In the genomic region with DNA sequence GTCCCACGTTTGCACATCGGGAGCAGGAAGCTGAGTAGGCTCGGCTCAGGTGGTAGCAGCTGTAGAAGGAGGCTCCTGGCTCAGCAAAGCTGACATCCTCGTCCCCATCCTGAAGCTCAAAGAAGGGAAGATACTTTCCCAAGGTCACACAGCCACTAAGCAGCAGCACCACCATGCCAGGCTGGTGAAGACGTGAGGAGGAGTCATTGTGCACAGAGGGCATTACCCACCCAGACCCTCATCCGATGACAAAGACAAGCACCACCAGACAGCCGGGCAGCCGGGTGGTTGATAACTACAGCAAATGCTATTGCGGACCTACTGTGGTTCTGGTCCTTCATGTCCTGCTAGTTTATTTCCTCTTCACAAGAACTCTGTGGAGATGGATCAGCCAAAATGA, we compare ENCODE assay signal across 20 cellular contexts.
DNase-seq lines count a peak whose midpoint lies in the region; ATAC-seq and TF ChIP-seq lines count a peak whose summit lies in the region.
"Had no signal": no experiment of that assay in that cellular context is flagged by ENCODE, and none has a peak within 500 bp of the region (broad histone marks: within the 10 kb centered on the region; RNA-seq: fewer than 3 reads in every experiment).

No MANE protein-coding gene starts in this region.

- H3K9me3 Mint-ChIP-seq in activated naive CD4-positive, alpha-beta T cell treated with anti-CD3 and anti-CD28 coated beads, Interleukin-2, amount 10 ng/mL, durations not matched to agents 7 days and 5 days = no peaks in the 10 kb centered on the region
- H3K9me3 Mint-ChIP-seq in activated naive CD4-positive, alpha-beta T cell treated with anti-CD3 and anti-CD28 coated beads for 36 hours = no peaks in the 10 kb centered on the region
- H3K9me3 Mint-ChIP-seq: CD8-positive, alpha-beta memory T cell had no signal

- no peak overlapping the region for H3K4me3 Mint-ChIP-seq in activated naive CD4-positive, alpha-beta T cell treated with anti-CD3 and anti-CD28 coated beads, Interleukin-2, amount 10 ng/mL, durations not matched to agents 7 days and 5 days
- H3K4me3 Mint-ChIP-seq in activated naive CD4-positive, alpha-beta T cell treated with anti-CD3 and anti-CD28 coated beads for 36 hours = no peak overlapping the region
- H3K4me3 Mint-ChIP-seq: CD4-positive, CD25-positive, alpha-beta regulatory T cell; CD8-positive, alpha-beta memory T cell; H9 had no signal

- H3K9me3 ChIP-seq in tibial nerve = peaks cover 0 to 17% (median 0%) of the 10 kb centered on the region in 4 donors
- H3K9me3 ChIP-seq: BE2C had no signal

- no peaks in the 10 kb centered on the region for H3K4me1 ChIP-seq in tibial nerve
- H3K4me1 ChIP-seq: BE2C had no signal

- intact Hi-C loops in activated naive CD4-positive, alpha-beta T cell treated with anti-CD3 and anti-CD28 coated beads for 36 hours (cut with micrococcal nuclease) = no loop called here

- CTCF ChIA-PET in activated naive CD4-positive, alpha-beta T cell treated with anti-CD3 and anti-CD28 coated beads, Interleukin-2, amount 10 ng/mL, durations not matched to agents 7 days and 5 days (lab: Charles Lee) = no interaction called here
- CTCF ChIA-PET in activated naive CD4-positive, alpha-beta T cell treated with anti-CD3 and anti-CD28 coated beads for 36 hours (lab: Charles Lee) = interaction anchor here (0.9 kb wide), 1 partner anchor 63 kb away, joined by 3 read pairs; no protein-coding TSS in a partner anchor

- TF ChIP-seq EP300 in tibial nerve (IDR thresholded peaks at IDR 0.05) = no peak

- no peaks in the 10 kb centered on the region for H3K36me3 ChIP-seq in tibial nerve
- H3K36me3 ChIP-seq: BE2C had no signal

- no peak for TF ChIP-seq POLR2A in tibial nerve (IDR thresholded peaks at IDR 0.05)

- no peak for TF ChIP-seq CTCF in tibial nerve (IDR thresholded peaks at IDR 0.05)

- ATAC-seq in left lobe of liver = no peak
- ATAC-seq in GM21825 (IDR thresholded peaks at IDR 0.05; ENCODE audit: unreplicated experiment) = no peak
- ATAC-seq: GM12878 had no signal

- no peak overlapping the region for H3K27ac ChIP-seq in tibial nerve

- no peaks in the 10 kb centered on the region for H3K27me3 ChIP-seq in tibial nerve
- H3K27me3 ChIP-seq: BE2C had no signal

- DNase-seq in activated naive CD4-positive, alpha-beta T cell treated with anti-CD3 and anti-CD28 coated beads, Interleukin-2, amount 10 ng/mL, durations not matched to agents 7 days and 5 days = no peak
- no peak for DNase-seq in activated naive CD4-positive, alpha-beta T cell treated with anti-CD3 and anti-CD28 coated beads for 36 hours
- DNase-seq in ecto neural progenitor cell (ENCODE audit: low spot score) (peak; percentile 30), left lobe of liver (ENCODE audit: low spot score) (peak; percentile 19), tibial nerve (ENCODE audit: low spot score in 2 of 2) (no peak)
- DNase-seq: ACHN; BE2C; C1 segment of cervical spinal cord; CD4-positive, CD25-positive, alpha-beta regulatory T cell; CD8-positive, alpha-beta memory T cell; COR-L47; DMS 273 treated with DMSO at 0.1 percent for 48 hours; DMS53; DND-41; EL; GOT3; H9; IMR-90 had no signal

- no peak overlapping the region for H3K4me3 ChIP-seq in tibial nerve
- H3K4me3 ChIP-seq: GM12878 had no signal

- H3K27me3 Mint-ChIP-seq in activated naive CD4-positive, alpha-beta T cell treated with anti-CD3 and anti-CD28 coated beads, Interleukin-2, amount 10 ng/mL, durations not matched to agents 7 days and 5 days = peaks cover 17% of the 10 kb centered on the region
- no peaks in the 10 kb centered on the region for H3K27me3 Mint-ChIP-seq in activated naive CD4-positive, alpha-beta T cell treated with anti-CD3 and anti-CD28 coated beads for 36 hours (ENCODE audit: low read depth)
- H3K27me3 Mint-ChIP-seq: CD4-positive, CD25-positive, alpha-beta regulatory T cell had no signal

- 81 to 89% methylated on average over 8 to 9 of the region's 9 CpGs for WGBS in tibial nerve, 2 donors

- peak overlapping the region; percentile 63 for H3K27ac Mint-ChIP-seq in activated naive CD4-positive, alpha-beta T cell treated with anti-CD3 and anti-CD28 coated beads, Interleukin-2, amount 10 ng/mL, durations not matched to agents 7 days and 5 days
- H3K27ac Mint-ChIP-seq in activated naive CD4-positive, alpha-beta T cell treated with anti-CD3 and anti-CD28 coated beads for 36 hours = no peak overlapping the region
- H3K27ac Mint-ChIP-seq: CD4-positive, CD25-positive, alpha-beta regulatory T cell; CD8-positive, alpha-beta memory T cell; H9 had no signal

- no peaks in the 10 kb centered on the region for H3K36me3 Mint-ChIP-seq in activated naive CD4-positive, alpha-beta T cell treated with anti-CD3 and anti-CD28 coated beads, Interleukin-2, amount 10 ng/mL, durations not matched to agents 7 days and 5 days
- no peaks in the 10 kb centered on the region for H3K36me3 Mint-ChIP-seq in activated naive CD4-positive, alpha-beta T cell treated with anti-CD3 and anti-CD28 coated beads for 36 hours (ENCODE audit: low read depth)
- H3K36me3 Mint-ChIP-seq: CD4-positive, CD25-positive, alpha-beta regulatory T cell; CD8-positive, alpha-beta memory T cell had no signal

- H3K4me1 Mint-ChIP-seq in activated naive CD4-positive, alpha-beta T cell treated with anti-CD3 and anti-CD28 coated beads, Interleukin-2, amount 10 ng/mL, durations not matched to agents 7 days and 5 days = no peaks in the 10 kb centered on the region
- H3K4me1 Mint-ChIP-seq in activated naive CD4-positive, alpha-beta T cell treated with anti-CD3 and anti-CD28 coated beads for 36 hours (ENCODE audit: low read depth) = no peaks in the 10 kb centered on the region
- H3K4me1 Mint-ChIP-seq: CD4-positive, CD25-positive, alpha-beta regulatory T cell; CD8-positive, alpha-beta memory T cell had no signal

Comparison
In these comparisons a context has a peak if more than half of its experiments do, and no peak if none do; other contexts are left out.
1. DNase-seq: peak in ecto neural progenitor cell (single experiment) and left lobe of liver (single experiment); none in activated naive CD4-positive, alpha-beta T cell treated with anti-CD3 and anti-CD28 coated beads, Interleukin-2, amount 10 ng/mL, durations not matched to agents 7 days and 5 days (single experiment), activated naive CD4-positive, alpha-beta T cell treated with anti-CD3 and anti-CD28 coated beads for 36 hours (single experiment) and tibial nerve (0 of 2).